Comparison of ENCODE assay signal across 1 cellular context in genomic region chr1:54480201-54480848, GRCh38.
TF ChIP-seq lines count a peak whose summit lies in the region.

No MANE protein-coding gene starts in this region.

TF ChIP-seq in SK-N-SH treated with all-trans-retinoic acid at 6 μM for 48 hours, 23 proteins besides CTCF, POLR2A, EP300 and RAD21 (continued from another document):
- no peak for TF ChIP-seq ZNF70 (CRISPR knock-in tag; IDR thresholded peaks at IDR 0.05)
- TF ChIP-seq, protein P1, sequence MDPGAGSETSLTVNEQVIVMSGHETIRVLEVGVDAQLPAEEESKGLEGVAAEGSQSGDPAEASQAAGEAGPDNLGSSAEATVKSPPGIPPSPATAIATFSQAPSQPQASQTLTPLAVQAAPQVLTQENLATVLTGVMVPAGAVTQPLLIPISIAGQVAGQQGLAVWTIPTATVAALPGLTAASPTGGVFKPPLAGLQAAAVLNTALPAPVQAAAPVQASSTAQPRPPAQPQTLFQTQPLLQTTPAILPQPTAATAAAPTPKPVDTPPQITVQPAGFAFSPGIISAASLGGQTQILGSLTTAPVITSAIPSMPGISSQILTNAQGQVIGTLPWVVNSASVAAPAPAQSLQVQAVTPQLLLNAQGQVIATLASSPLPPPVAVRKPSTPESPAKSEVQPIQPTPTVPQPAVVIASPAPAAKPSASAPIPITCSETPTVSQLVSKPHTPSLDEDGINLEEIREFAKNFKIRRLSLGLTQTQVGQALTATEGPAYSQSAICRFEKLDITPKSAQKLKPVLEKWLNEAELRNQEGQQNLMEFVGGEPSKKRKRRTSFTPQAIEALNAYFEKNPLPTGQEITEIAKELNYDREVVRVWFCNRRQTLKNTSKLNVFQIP (CRISPR knock-in tag; IDR thresholded peaks at IDR 0.05; ENCODE audit: borderline replicate concordance, low read depth): no peak
- TF ChIP-seq GLIS3 (CRISPR knock-in tag; IDR thresholded peaks at IDR 0.05): no peak
- TF ChIP-seq PPARA (CRISPR knock-in tag; IDR thresholded peaks at IDR 0.05; ENCODE audit: borderline replicate concordance): no peak
- TF ChIP-seq ZNF8 (CRISPR knock-in tag; IDR thresholded peaks at IDR 0.05): no peak
- no peak for TF ChIP-seq SNAI2 (CRISPR knock-in tag; IDR thresholded peaks at IDR 0.05)
- no peak for TF ChIP-seq ISL1 (CRISPR knock-in tag; IDR thresholded peaks at IDR 0.05)
- TF ChIP-seq RARB (CRISPR knock-in tag; IDR thresholded peaks at IDR 0.05): no peak
- TF ChIP-seq CSDC2 (CRISPR knock-in tag; IDR thresholded peaks at IDR 0.05): no peak
